Comparison of ENCODE assay signal across 8 cellular contexts in genomic region chr21:44939532-44940115, GRCh38. TPM values are rescaled to one million over a fixed set of nuclear protein-coding genes. Genes with fewer than 3 reads are reported as not detected.
DNase-seq lines count a peak whose midpoint lies in the region; ATAC-seq and TF ChIP-seq lines count a peak whose summit lies in the region.

TSS of gene SLX9 (plus strand) at chr21:44940029. CDS start at chr21:44940058, 29 bp downstream.

- peak; percentile 95 for ATAC-seq in T-helper 17 cell

- H3K27me3 ChIP-seq in left ventricle myocardium inferior (ENCODE audit: low read depth), result peaks cover 10% of the 10 kb centered on the region
- no peaks in the 10 kb centered on the region for H3K27me3 ChIP-seq in uterus

- H3K4me3 ChIP-seq in left ventricle myocardium inferior (peak within 1 kb of the TSS; percentile 99), uterus (peak within 1 kb of the TSS; percentile 61 to 72)

- TF ChIP-seq POLR2A in uterus (IDR thresholded peaks at IDR 0.05), result peak in 1 of 2 donors; percentile 62

- peak within 1 kb of the TSS; percentile 92 for H3K27ac Mint-ChIP-seq in T-helper 17 cell

- DNase-seq in GDM1 (lab: John Stamatoyannopoulos, UW) (peak; percentile 70), HEK293T (ENCODE audit: extremely low spot score) (peak; percentile 98), NCI-H1092 treated with DMSO at 0.1 percent for 48 hours (lab: John Stamatoyannopoulos, UW) (peak; percentile 88), T-helper 17 cell (peak; percentile 65 to 71 (median 67)), amniotic epithelial cell (ENCODE audit: low read depth) (peak; percentile 69), left ventricle myocardium inferior (peak; percentile 79), pulmonary artery endothelial cell (ENCODE audit: low read depth, low spot score) (no peak), uterus (peak; percentile 59 to 79)

- CTCF ChIA-PET in HEK293T (lab: Yijun Ruan, JAX), result no interaction called here

- intact Hi-C loops in left ventricle myocardium inferior (cut with micrococcal nuclease), result no loop called here
- intact Hi-C loops in uterus (cut with DNase I; ENCODE audit: low total_unique reads), result no loop called here

- peaks cover 17% of the 10 kb centered on the region for H3K36me3 ChIP-seq in left ventricle myocardium inferior
- no peaks in the 10 kb centered on the region for H3K36me3 ChIP-seq in uterus

- H3K27ac ChIP-seq in left ventricle myocardium inferior (replicated peaks) (peak within 1 kb of the TSS; percentile 92), uterus (peak within 1 kb of the TSS; percentile 11 to 45)

- H3K9me3 ChIP-seq in T-helper 17 cell (ENCODE audit: control insufficient read depth, low read length, poor library complexity, severe bottlenecking) (no peaks in the 10 kb centered on the region), left ventricle myocardium inferior (replicated peaks) (no peaks in the 10 kb centered on the region), uterus (no peaks in the 10 kb centered on the region)

- H3K27me3 Mint-ChIP-seq in T-helper 17 cell, result no peaks in the 10 kb centered on the region

- peaks cover 56% of the 10 kb centered on the region for H3K4me1 ChIP-seq in left ventricle myocardium inferior
- no peaks in the 10 kb centered on the region for H3K4me1 ChIP-seq in uterus

- POLR2A ChIA-PET in HEK293T (lab: Yijun Ruan, JAX), result interaction anchor here (0.7 to 2.6 kb wide), 6 partner anchors 9 to 192 kb away, joined by 3 to 12 read pairs (median 4); partner anchors contain the start of gene ADARB1

- H3K4me1 Mint-ChIP-seq in T-helper 17 cell, result peaks cover 24% of the 10 kb centered on the region

- peaks cover 2% of the 10 kb centered on the region for H3K36me3 Mint-ChIP-seq in T-helper 17 cell (ENCODE audit: low read depth)

- TF ChIP-seq CTCF in left ventricle myocardium inferior (IDR thresholded peaks at IDR 0.05; ENCODE audit: borderline replicate concordance), result no peak
- peak in 2 of 4 experiments; percentile 12 to 26 for TF ChIP-seq CTCF in uterus (IDR thresholded peaks at IDR 0.05)

- H3K4me3 Mint-ChIP-seq in T-helper 17 cell, result peak within 1 kb of the TSS; percentile 95

TF ChIP-seq in HEK293T, 16 proteins besides CTCF, POLR2A, EP300 and RAD21:
- TF ChIP-seq L3MBTL2 (conservative IDR thresholded peaks at IDR 0.05) (peak; percentile 95), ZNF384 (IDR thresholded peaks at IDR 0.05) (no peak), TARDBP (IDR thresholded peaks at IDR 0.05) (peak; percentile 40; the same call in 1 of the 2 replicates), BHLHE40 (IDR thresholded peaks at IDR 0.05; ENCODE audit: borderline replicate concordance) (no peak), CTBP1 (IDR thresholded peaks at IDR 0.05; ENCODE audit: borderline replicate concordance) (peak; percentile 96), PKNOX1 (IDR thresholded peaks at IDR 0.05) (peak; percentile 68), FOXA1 (IDR thresholded peaks at IDR 0.05) (no peak), ELF4 (IDR thresholded peaks at IDR 0.05) (peak; percentile 53; the same call in 1 of the 2 replicates), NFRKB (IDR thresholded peaks at IDR 0.05) (no peak), ARNT (IDR thresholded peaks at IDR 0.05) (peak; percentile 82), LEF1 (IDR thresholded peaks at IDR 0.05; ENCODE audit: borderline replicate concordance) (no peak; the same call in 1 of the 2 replicates)

RNA-seq across cellular contexts. Expression of gene SLX9, which starts in this region (rescaled TPM):
- total RNA-seq in T-helper 17 cell, result 10 to 100 TPM; 14.0 to 15.4 TPM
- total RNA-seq in left ventricle myocardium inferior, result 70.7 TPM
- 33.6 and 33.8 TPM in 2 replicates for total RNA-seq in pulmonary artery endothelial cell
- 10 to 100 TPM in 2 of 4 donors, 1 to 10 TPM in 1, not detected in 1; 8.6 to 24.3 (median 10.5) TPM for total RNA-seq in uterus
